9 cellular contexts compared by ENCODE assay signal in the genomic region with DNA sequence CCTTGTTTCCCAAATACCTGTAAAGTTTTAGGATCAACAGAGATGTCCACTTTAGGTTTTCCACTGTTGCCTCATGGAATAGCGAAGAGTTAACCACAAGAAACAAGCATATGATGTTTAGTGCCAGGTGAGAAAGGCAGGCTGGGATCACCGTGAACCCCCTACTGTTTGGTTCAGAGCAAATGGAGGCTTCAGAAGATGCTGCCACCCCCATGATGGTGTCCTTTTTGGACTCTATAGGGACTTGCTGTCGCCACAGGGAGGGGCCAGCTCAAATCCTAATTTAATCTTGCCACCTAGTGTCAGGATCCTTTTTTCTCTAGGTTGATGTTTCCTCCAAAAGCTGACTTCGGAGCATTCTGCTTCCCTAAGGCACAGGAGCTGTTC. TPM values are rescaled to one million over a fixed set of nuclear protein-coding genes. Genes with fewer than 3 reads are reported as not detected.
DNase-seq lines count a peak whose midpoint lies in the region; ATAC-seq and TF ChIP-seq lines count a peak whose summit lies in the region.
"Had no signal": no experiment of that assay in that cellular context is flagged by ENCODE, and none has a peak within 500 bp of the region (broad histone marks: within the 10 kb centered on the region; RNA-seq: fewer than 3 reads in every experiment).

No MANE protein-coding gene starts in this region.

- intact Hi-C loops in esophagus muscularis mucosa (cut with DNase I) = loop anchor here (10.0 kb wide), 2 partner anchors 328 to 458 kb away; no protein-coding TSS in a partner anchor

- H3F3A ChIP-seq in SK-N-SH (replicated peaks; ENCODE audit: insufficient read depth) = peaks cover 15% of the 10 kb centered on the region
- H3F3A ChIP-seq in smooth muscle cell (ENCODE audit: low read depth) = no peaks in the 10 kb centered on the region

- no peak for TF ChIP-seq POLR2A in esophagus muscularis mucosa (IDR thresholded peaks at IDR 0.05; ENCODE audit: low read depth)

- H2AFZ ChIP-seq in SK-N-SH (ENCODE audit: low read depth) (no peak overlapping the region), smooth muscle cell (ENCODE audit: low read depth) (no peak overlapping the region)

- H3K9ac ChIP-seq in SK-N-SH (no peak overlapping the region), smooth muscle cell (ENCODE audit: low read depth) (no peak overlapping the region)

- H3K4me1 ChIP-seq in SK-N-SH (ENCODE audit: control insufficient read depth in 1 of 2, insufficient read depth in 2 of 2, low read depth in 1 of 2, low read length in 1 of 2) (peaks cover 0 to 29% of the 10 kb centered on the region in 2 experiments; a peak in 1 of 4 replicates), esophagus muscularis mucosa (peaks cover 63 to 94% (median 83%) of the 10 kb centered on the region in 4 donors), smooth muscle cell (ENCODE audit: low read depth) (peaks cover 62% of the 10 kb centered on the region)

- H3K9me3 ChIP-seq in SK-N-SH (no peaks in the 10 kb centered on the region), esophagus muscularis mucosa (no peaks in the 10 kb centered on the region), smooth muscle cell (replicated peaks; ENCODE audit: low read depth) (no peaks in the 10 kb centered on the region)
- H3K9me3 ChIP-seq: Caco-2 had no signal

- no peak for TF ChIP-seq EP300 in SK-N-SH (IDR thresholded peaks at IDR 0.05; ENCODE audit: borderline replicate concordance in 1 of 2, low read depth in 1 of 2, low read length in 1 of 2)
- TF ChIP-seq EP300 in esophagus muscularis mucosa (IDR thresholded peaks at IDR 0.05) = no peak

- H3K27ac ChIP-seq in SK-N-SH (ENCODE audit: low read depth in 2 of 2, low read length in 1 of 2) (no peak overlapping the region), esophagus muscularis mucosa (replicated peaks in 1 of 4) (peak overlapping the region in 1 of 4 donors; percentile 17), smooth muscle cell (ENCODE audit: low read depth) (no peak overlapping the region)

- H3K4me2 ChIP-seq in SK-N-SH (peak overlapping the region; percentile 63; the same call in 1 of the 2 replicates), smooth muscle cell (peak overlapping the region; percentile 85)

- POLR2A ChIA-PET in SK-N-SH (lab: Yijun Ruan, JAX) = no interaction called here

- peak; percentile 52 for DNase-seq in SK-N-SH
- peak; percentile 25 for DNase-seq in NCI-H526 treated with DMSO at 0.1 percent for 48 hours (lab: John Stamatoyannopoulos, UW)
- DNase-seq in esophagus muscularis mucosa (ENCODE audit: extremely low spot score) = no peak
- no peak for DNase-seq in smooth muscle cell (lab: John Stamatoyannopoulos, UW; ENCODE audit: unreplicated experiment)
- DNase-seq in DMS153 (lab: John Stamatoyannopoulos, UW) = no peak
- DNase-seq in NCI-H2029 treated with DMSO at 0.1 percent for 48 hours (lab: John Stamatoyannopoulos, UW) = no peak
- no peak for DNase-seq in cortex of kidney (lab: John Stamatoyannopoulos, UW)

- H3K27me3 ChIP-seq in SK-N-SH (ENCODE audit: insufficient read depth) (peaks cover 90% of the 10 kb centered on the region), esophagus muscularis mucosa (peaks cover 13 to 94% (median 66%) of the 10 kb centered on the region in 4 donors), smooth muscle cell (ENCODE audit: low read depth) (peaks cover 100% of the 10 kb centered on the region)

- H3K9me2 ChIP-seq in SK-N-SH = no peaks in the 10 kb centered on the region

- peak overlapping the region in 1 of 2 experiments; percentile 40; a peak in 2 of 4 replicates for H3K4me3 ChIP-seq in SK-N-SH (ENCODE audit: low read depth in 2 of 2, low read length in 1 of 2)
- H3K4me3 ChIP-seq in esophagus muscularis mucosa = peak overlapping the region in 2 of 4 donors; percentile 21 to 76
- no peak overlapping the region for H3K4me3 ChIP-seq in smooth muscle cell

- H3K79me2 ChIP-seq in SK-N-SH (ENCODE audit: insufficient read depth) (no peaks in the 10 kb centered on the region), smooth muscle cell (ENCODE audit: low read depth) (no peaks in the 10 kb centered on the region)

- TF ChIP-seq CTCF in SK-N-SH (IDR thresholded peaks at IDR 0.05) (no peak; the same call in 1 of the 2 replicates), esophagus muscularis mucosa (IDR thresholded peaks at IDR 0.05) (peak in 2 of 3 experiments; percentile 14), smooth muscle cell (IDR thresholded peaks at IDR 0.05; ENCODE audit: borderline replicate concordance, insufficient read depth, poor library complexity, severe bottlenecking) (no peak)

- H3K36me3 ChIP-seq in SK-N-SH (replicated peaks in 1 of 2; ENCODE audit: control insufficient read depth in 1 of 2, insufficient read depth in 2 of 2, low read length in 1 of 2) = no peaks in the 10 kb centered on the region
- H3K36me3 ChIP-seq in esophagus muscularis mucosa = no peaks in the 10 kb centered on the region
- no peaks in the 10 kb centered on the region for H3K36me3 ChIP-seq in smooth muscle cell (ENCODE audit: low read depth)

- CTCF ChIA-PET in SK-N-SH (lab: Yijun Ruan, JAX) = interaction anchor here (0.6 to 6.3 kb wide), 7 partner anchors 16 to 588 kb away, joined by 3 to 60 read pairs (median 5); no protein-coding TSS in a partner anchor

- no peaks in the 10 kb centered on the region for H4K20me1 ChIP-seq in SK-N-SH (ENCODE audit: insufficient read depth)
- no peaks in the 10 kb centered on the region for H4K20me1 ChIP-seq in smooth muscle cell (ENCODE audit: low read depth)

- TF ChIP-seq RAD21 in SK-N-SH (IDR thresholded peaks at IDR 0.05; ENCODE audit: low read length) = peak; percentile 46

- 2% methylated on average over 4 of the region's 4 CpGs for WGBS in SK-N-SH (ENCODE audit: low lambda C conversion rate)
- 15% methylated on average over 4 of the region's 4 CpGs for WGBS in esophagus muscularis mucosa
- WGBS in smooth muscle cell (ENCODE audit: low lambda C conversion rate) = 13% methylated on average over 4 of the region's 4 CpGs

- no peak for ATAC-seq in SK-N-SH treated with all-trans-retinoic acid at 6 μM for 48 hours

TF ChIP-seq in SK-N-SH, 30 proteins besides CTCF, POLR2A, EP300 and RAD21:
- TF ChIP-seq EZH2phosphoT487 (IDR thresholded peaks at IDR 0.05; ENCODE audit: borderline replicate concordance, low read depth) = no peak
TF ChIP-seq in SK-N-SH: peak in this region for 0.

TF ChIP-seq in SK-N-SH treated with all-trans-retinoic acid at 6 μM for 48 hours, 23 proteins besides CTCF, POLR2A, EP300 and RAD21 (continues in another document):
- TF ChIP-seq TOX (CRISPR knock-in tag; IDR thresholded peaks at IDR 0.05; ENCODE audit: borderline replicate concordance) (no peak), POU6F1 (CRISPR knock-in tag; IDR thresholded peaks at IDR 0.05; ENCODE audit: borderline replicate concordance, low read depth) (no peak), ISL1 (CRISPR knock-in tag; IDR thresholded peaks at IDR 0.05) (no peak), BACH2 (CRISPR knock-in tag; IDR thresholded peaks at IDR 0.05; ENCODE audit: borderline replicate concordance) (no peak), CREB5 (CRISPR knock-in tag; IDR thresholded peaks at IDR 0.05; ENCODE audit: low read depth) (no peak), PPARA (CRISPR knock-in tag; IDR thresholded peaks at IDR 0.05; ENCODE audit: borderline replicate concordance) (no peak), ZC3H10 (CRISPR knock-in tag; IDR thresholded peaks at IDR 0.05) (no peak), TCF4 (CRISPR knock-in tag; IDR thresholded peaks at IDR 0.05; ENCODE audit: borderline replicate concordance) (no peak), OSR1 (CRISPR knock-in tag; IDR thresholded peaks at IDR 0.05) (no peak)

RNA-seq across cellular contexts. Expression of gene DLL1, which starts 1.9 kb away (rescaled TPM):
- polyA plus RNA-seq in SK-N-SH (2012; rRNA removed) = 0.08 and 0.25 TPM in 2 replicates
- polyA plus RNA-seq in SK-N-SH (2012; cell fraction: cytosol; rRNA removed) = 0.18 and 0.24 TPM in 2 replicates
- 0.79 and 0.96 TPM in 2 replicates for polyA plus RNA-seq in SK-N-SH (2012; cell fraction: nucleus; rRNA removed)
- total RNA-seq in esophagus muscularis mucosa = 1 to 10 TPM; 3.7 to 8.8 (median 6.6) TPM
- total RNA-seq in smooth muscle cell = 0.27 and 0.36 TPM in 2 replicates
- 0.70 and 0.99 TPM in 2 replicates for polyA plus RNA-seq in smooth muscle cell

RNA-seq across cellular contexts. Expression of gene FAM120B, which starts 13.8 kb away (rescaled TPM):
- polyA plus RNA-seq in SK-N-SH (2012; rRNA removed) (7.7 and 9.6 TPM in 2 replicates), smooth muscle cell (22.2 and 26.3 TPM in 2 replicates)
- polyA plus RNA-seq in SK-N-SH (2012; cell fraction: cytosol; rRNA removed) = 9.0 and 9.2 TPM in 2 replicates
- polyA plus RNA-seq in SK-N-SH (2012; cell fraction: nucleus; rRNA removed) = 20.5 and 22.1 TPM in 2 replicates
- total RNA-seq in esophagus muscularis mucosa (10 to 100 TPM; 28.1 to 49.0 (median 33.7) TPM), smooth muscle cell (17.8 and 22.8 TPM in 2 replicates)

Comparison
In these comparisons a context has a peak if more than half of its experiments do, and no peak if none do; other contexts are left out.
1. DNase-seq: peak in SK-N-SH (single experiment) and NCI-H526 treated with DMSO at 0.1 percent for 48 hours (single experiment); none in esophagus muscularis mucosa (single experiment), smooth muscle cell (single experiment), DMS153 (single experiment), NCI-H2029 treated with DMSO at 0.1 percent for 48 hours (single experiment) and cortex of kidney (single experiment).
2. CTCF ChIP-seq: peak in esophagus muscularis mucosa (2 of 3); none in SK-N-SH (single experiment) and smooth muscle cell (single experiment).